Comparison of ENCODE assay signal across 12 cellular contexts in genomic region chr9:94843089-94843488, GRCh38.
"Had no signal": no experiment of that assay in that cellular context is flagged by ENCODE, and none has a peak within 500 bp of the region (broad histone marks: within the 10 kb centered on the region; RNA-seq: fewer than 3 reads in every experiment).

No MANE protein-coding gene starts in this region.

- H2AFZ ChIP-seq: hepatocyte had no signal

- H3K4me3 Mint-ChIP-seq: activated naive CD8-positive, alpha-beta T cell treated with anti-CD3 and anti-CD28 coated beads for 36 hours; natural killer cell treated with Interleukin-12 subunit alpha and Interleukin-12 subunit beta and Interleukin-15 and Interleukin-18, amount 100 ng/mL, for 72 hours; stimulated activated naive CD8-positive, alpha-beta T cell treated with anti-CD3 and anti-CD28 coated beads, Interleukin-15, Interleukin-2, amounts not matched to agents 100 ng/mL and 50 ng/mL, for 24 hours had no signal

- H3K36me3 ChIP-seq: gastroesophageal sphincter had no signal

- H3K4me3 ChIP-seq: gastroesophageal sphincter, hepatocyte had no signal

- H3K4me2 ChIP-seq: hepatocyte had no signal

- H3K27me3 Mint-ChIP-seq: activated naive CD8-positive, alpha-beta T cell treated with anti-CD3 and anti-CD28 coated beads for 36 hours; natural killer cell treated with Interleukin-12 subunit alpha and Interleukin-12 subunit beta and Interleukin-15 and Interleukin-18, amount 100 ng/mL, for 72 hours; stimulated activated naive CD8-positive, alpha-beta T cell treated with anti-CD3 and anti-CD28 coated beads, Interleukin-15, Interleukin-2, amounts not matched to agents 100 ng/mL and 50 ng/mL, for 24 hours had no signal

- DNase-seq: activated CD4-positive, alpha-beta T cell treated with anti-CD3 and anti-CD28 coated beads, Interleukin-2, amount 50 U/mL, for 1 hour; activated effector memory CD4-positive, alpha-beta T cell treated with anti-CD3 and anti-CD28 coated beads, Interleukin-2, amount 50 U/mL, for 16 hours; activated naive CD8-positive, alpha-beta T cell treated with anti-CD3 and anti-CD28 coated beads for 36 hours; activated T-cell treated with anti-CD3 and anti-CD28 coated beads, Interleukin-2, amount 50 U/mL, for 1 hour; anterior cingulate cortex; stimulated activated CD4-positive, alpha-beta T cell treated with anti-CD3 and anti-CD28 coated beads, Interleukin-15, amount 100 ng/mL, for 24 hours; stimulated activated CD4-positive, alpha-beta T cell treated with anti-CD3 and anti-CD28 coated beads, Interleukin-4, amount 100 ng/mL, for 24 hours had no signal

- ATAC-seq: gastroesophageal sphincter; left lobe of liver; natural killer cell treated with Interleukin-12 subunit alpha and Interleukin-12 subunit beta and Interleukin-15 and Interleukin-18, amount 100 ng/mL, for 72 hours had no signal

- H3K9me3 ChIP-seq: gastroesophageal sphincter had no signal

- H3K27ac ChIP-seq: gastroesophageal sphincter, hepatocyte had no signal

- H3K27me3 ChIP-seq: gastroesophageal sphincter, hepatocyte had no signal

- H3K27ac Mint-ChIP-seq: activated naive CD8-positive, alpha-beta T cell treated with anti-CD3 and anti-CD28 coated beads for 36 hours; stimulated activated naive CD8-positive, alpha-beta T cell treated with anti-CD3 and anti-CD28 coated beads, Interleukin-15, Interleukin-2, amounts not matched to agents 100 ng/mL and 50 ng/mL, for 24 hours had no signal
